ENCODE assay signal across 8 cellular contexts in the genomic region with DNA sequence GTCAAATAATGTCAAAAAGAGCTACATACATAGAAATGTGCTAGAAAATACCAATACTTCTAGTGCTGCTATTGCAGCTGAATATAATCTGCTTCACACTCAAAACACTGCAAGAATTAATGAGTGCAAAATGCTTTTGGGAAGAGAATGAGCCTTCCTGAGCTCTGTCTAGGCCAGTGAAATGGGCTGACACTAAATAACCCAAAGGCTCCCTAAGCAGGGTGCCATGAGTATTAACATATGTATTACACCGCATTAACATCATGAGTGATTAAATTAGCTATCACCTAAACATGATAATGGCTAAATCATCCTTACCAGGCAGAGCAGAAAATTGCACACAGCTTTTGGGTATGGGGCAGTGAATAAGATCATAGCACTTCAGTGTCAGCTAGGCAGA.
"Had no signal": no experiment of that assay in that cellular context is flagged by ENCODE, and none has a peak within 500 bp of the region (broad histone marks: within the 10 kb centered on the region; RNA-seq: fewer than 3 reads in every experiment).

No MANE protein-coding gene starts in this region.

- DNase-seq: IMR-90, KBM-7, KG1 had no signal

- H3K27me3 Mint-ChIP-seq: IgD-negative memory B cell had no signal

- ATAC-seq: HepG2, K562 had no signal

- H3K4me3 Mint-ChIP-seq: IgD-negative memory B cell had no signal

- H3K36me3 Mint-ChIP-seq: IgD-negative memory B cell had no signal

- H3K4me3 ChIP-seq: K562 had no signal

- H3K27ac Mint-ChIP-seq: IgD-negative memory B cell had no signal

- H3K27ac ChIP-seq: HL-60, KMS-11 had no signal

- H3K4me1 Mint-ChIP-seq: IgD-negative memory B cell had no signal

- H3K4me2 ChIP-seq: KMS-11 had no signal
